ENCODE assay signal across 1 cellular context in genomic region chr3:25664066-25664809, GRCh38.
TF ChIP-seq lines count a peak whose summit lies in the region.

No MANE protein-coding gene starts in this region.

TF ChIP-seq in HepG2, 621 proteins besides CTCF, POLR2A, EP300 and RAD21 (continued from another document and continues in another):
- TF ChIP-seq ZNF407 (CRISPR knock-in tag; IDR thresholded peaks at IDR 0.05; ENCODE audit: not compliant biosample characterization) (no peak), ATF4 (CRISPR knock-in tag; IDR thresholded peaks at IDR 0.05) (0 out of 4 replicates have a peak, but pooled peaks of 1 of the 2 experiments have one; percentile 46), ADNP (CRISPR knock-in tag; IDR thresholded peaks at IDR 0.05) (no peak), NCOA5 (CRISPR knock-in tag; IDR thresholded peaks at IDR 0.05) (no peak), ZNF746 (CRISPR knock-in tag; IDR thresholded peaks at IDR 0.05) (no peak), ZHX1 (CRISPR knock-in tag; IDR thresholded peaks at IDR 0.05; ENCODE audit: low read depth) (no peak), AFF4 (CRISPR knock-in tag; IDR thresholded peaks at IDR 0.05) (no peak), ZNF124 (CRISPR knock-in tag; IDR thresholded peaks at IDR 0.05) (no peak), ETV6 (CRISPR knock-in tag; conservative IDR thresholded peaks at IDR 0.05) (no peak), KDM6A (CRISPR knock-in tag; IDR thresholded peaks at IDR 0.05; ENCODE audit: low read depth) (no peak), ZFY (CRISPR knock-in tag; IDR thresholded peaks at IDR 0.05) (peak; percentile 97), ZNF446 (CRISPR knock-in tag; IDR thresholded peaks at IDR 0.05) (no peak), KLF15 (CRISPR knock-in tag; IDR thresholded peaks at IDR 0.05; ENCODE audit: borderline replicate concordance) (no peak), ZNF350 (CRISPR knock-in tag; IDR thresholded peaks at IDR 0.05; ENCODE audit: borderline replicate concordance, low read depth) (no peak), ZSCAN12 (CRISPR knock-in tag; IDR thresholded peaks at IDR 0.05) (no peak), ZNF619 (CRISPR knock-in tag; IDR thresholded peaks at IDR 0.05) (no peak), ZNF225 (CRISPR knock-in tag; IDR thresholded peaks at IDR 0.05) (no peak), ZNF451 (CRISPR knock-in tag; IDR thresholded peaks at IDR 0.05) (no peak), ZFX (CRISPR knock-in tag; IDR thresholded peaks at IDR 0.05; ENCODE audit: low read depth) (peak; percentile 88), REXO4 (CRISPR knock-in tag; IDR thresholded peaks at IDR 0.05; ENCODE audit: borderline replicate concordance) (no peak), SP4 (CRISPR knock-in tag; IDR thresholded peaks at IDR 0.05) (0 out of 2 replicates have a peak, but pooled peaks have one; percentile 9), E2F1 (CRISPR knock-in tag; IDR thresholded peaks at IDR 0.05) (0 out of 2 replicates have a peak, but pooled peaks have one; percentile 4), KAT2B (IDR thresholded peaks at IDR 0.05; ENCODE audit: borderline replicate concordance, low read depth, low read length) (no peak), ZNF33A (CRISPR knock-in tag; IDR thresholded peaks at IDR 0.05; ENCODE audit: borderline replicate concordance) (no peak), ZNF772 (CRISPR knock-in tag; IDR thresholded peaks at IDR 0.05) (no peak), CREB3 (CRISPR knock-in tag; IDR thresholded peaks at IDR 0.05) (0 out of 2 replicates have a peak, but pooled peaks have one; percentile 34), ONECUT2 (CRISPR knock-in tag; IDR thresholded peaks at IDR 0.05) (no peak), GZF1 (CRISPR knock-in tag; IDR thresholded peaks at IDR 0.05) (0 out of 2 replicates have a peak, but pooled peaks have one; percentile 32), SRSF4 (IDR thresholded peaks at IDR 0.05; ENCODE audit: low read depth, low read length, poor library complexity, severe bottlenecking) (no peak), HMG20B (CRISPR knock-in tag; conservative IDR thresholded peaks at IDR 0.05) (no peak), SOX13 (IDR thresholded peaks at IDR 0.05) (no peak), SOX13 (CRISPR knock-in tag; conservative IDR thresholded peaks at IDR 0.05 in 1 of 2, IDR thresholded peaks at IDR 0.05 in 1 of 2) (peak in 1 of 2 experiments; percentile 32; a peak in 1 of 4 replicates), ZNF513 (CRISPR knock-in tag; conservative IDR thresholded peaks at IDR 0.05) (no peak), ZBTB2 (CRISPR knock-in tag; IDR thresholded peaks at IDR 0.05; ENCODE audit: low read depth) (peak; percentile 36; the same call in 1 of the 2 replicates), THAP8 (CRISPR knock-in tag; IDR thresholded peaks at IDR 0.05; ENCODE audit: borderline replicate concordance) (no peak), RFX1 (IDR thresholded peaks at IDR 0.05) (no peak)
